Comparison of ENCODE assay signal across 8 cellular contexts in genomic region chr19:49593233-49594113, GRCh38.
DNase-seq lines count a peak whose midpoint lies in the region; ATAC-seq and TF ChIP-seq lines count a peak whose summit lies in the region.

No MANE protein-coding gene starts in this region.

- H3K4me3 ChIP-seq in GM12865 (ENCODE audit: low read depth, low read length) (peak overlapping the region; percentile 76), choroid plexus epithelial cell (ENCODE audit: low read depth, low read length) (peak overlapping the region; percentile 83)

- DNase-seq in GM12865 (ENCODE audit: low read depth), result peak; percentile 95
- peak; percentile 88 for DNase-seq in NCI-H2227 treated with DMSO at 0.1 percent for 48 hours (lab: John Stamatoyannopoulos, UW)
- peak; percentile 92 for DNase-seq in activated CD4-positive, alpha-beta T cell treated with anti-CD3 and anti-CD28 coated beads for 4 hours
- DNase-seq in choroid plexus epithelial cell (ENCODE audit: low read depth), result peak; percentile 95
- DNase-seq in kidney tubule cell (ENCODE audit: low spot score), result peak; percentile 89
- DNase-seq in stimulated activated CD4-positive, alpha-beta T cell treated with anti-CD3 and anti-CD28 coated beads, Interleukin-15, amount 100 ng/mL, for 24 hours, result peak; percentile 98
- no peak for DNase-seq in LoVo (ENCODE audit: low spot score)

- ATAC-seq in HG02798 (IDR thresholded peaks at IDR 0.05; ENCODE audit: poor library complexity, unreplicated experiment), result peak; percentile 51

- TF ChIP-seq CTCF in GM12865 (IDR thresholded peaks at IDR 0.05; ENCODE audit: insufficient read depth, low read depth, low read length, missing control alignments) (no peak), choroid plexus epithelial cell (conservative IDR thresholded peaks at IDR 0.05; ENCODE audit: low read depth, low read length) (no peak)
